In genomic region chr1:151198254-151199127, GRCh38 we compare ENCODE assay signal across 8 cellular contexts. TPM values are rescaled to one million over a fixed set of nuclear protein-coding genes. Genes with fewer than 3 reads are reported as not detected.
A peak's percentile ranks its signal among the peaks of the same experiment; 100 is the strongest.
DNase-seq lines count a peak whose midpoint lies in the region; ATAC-seq, FAIRE-seq and TF ChIP-seq lines count a peak whose summit lies in the region.

Gene PIP5K1A, plus strand, starts transcription at chr1:151198552. Its CDS starts 445 bp downstream, at chr1:151198997.

- DNase-seq in EL, result peak; percentile 98
- peak; percentile 97 for DNase-seq in H54 (ENCODE audit: insufficient read length, low spot score)
- peak; percentile 99 for DNase-seq in M059J (ENCODE audit: low read depth)
- peak; percentile 100 for DNase-seq in SHP77 (lab: John Stamatoyannopoulos, UW)
- peak; percentile 95 for DNase-seq in activated effector memory CD4-positive, alpha-beta T cell treated with Interleukin-2 at 50 U/mL for 16 hours
- peak; percentile 99 for DNase-seq in fibroblast of pulmonary artery (ENCODE audit: low read depth)
- DNase-seq in natural killer cell treated with Interleukin-12 subunit alpha and Interleukin-12 subunit beta and Interleukin-15 and Interleukin-18, amount 100 ng/mL, for 72 hours (ENCODE audit: low spot score), result peak; percentile 98
- peak; percentile 100 for DNase-seq in stimulated activated naive CD8-positive, alpha-beta T cell treated with anti-CD3 and anti-CD28 coated beads, Interleukin-15, Interleukin-2, amounts not matched to agents 100 U/mL and 50 U/mL, for 24 hours

- peak; percentile 55 for FAIRE-seq in H54 (lab: Jason Lieb, UNC)

- peak within 1 kb of the TSS; percentile 100 for H3K4me3 Mint-ChIP-seq in natural killer cell treated with Interleukin-12 subunit alpha and Interleukin-12 subunit beta and Interleukin-15 and Interleukin-18, amount 100 ng/mL, for 72 hours

- peak; percentile 89 for TF ChIP-seq POLR2A in H54 (IDR thresholded peaks at IDR 0.05; ENCODE audit: low read depth, low read length)

- TF ChIP-seq CTCF in fibroblast of pulmonary artery (IDR thresholded peaks at IDR 0.05; ENCODE audit: low read length, missing control alignments), result no peak

- no peaks in the 10 kb centered on the region for H3K9me3 Mint-ChIP-seq in natural killer cell treated with Interleukin-12 subunit alpha and Interleukin-12 subunit beta and Interleukin-15 and Interleukin-18, amount 100 ng/mL, for 72 hours

- peak within 1 kb of the TSS; percentile 100 for H3K4me3 ChIP-seq in fibroblast of pulmonary artery (replicated peaks; ENCODE audit: low read depth, low read length)

- H3K27ac Mint-ChIP-seq in natural killer cell treated with Interleukin-12 subunit alpha and Interleukin-12 subunit beta and Interleukin-15 and Interleukin-18, amount 100 ng/mL, for 72 hours, result peak within 1 kb of the TSS; percentile 93 to 99

- H3K27me3 Mint-ChIP-seq in natural killer cell treated with Interleukin-12 subunit alpha and Interleukin-12 subunit beta and Interleukin-15 and Interleukin-18, amount 100 ng/mL, for 72 hours, result peaks cover 0 to 3% of the 10 kb centered on the region in 2 donors

- peak; percentile 98 to 99 for ATAC-seq in natural killer cell treated with Interleukin-12 subunit alpha and Interleukin-12 subunit beta and Interleukin-15 and Interleukin-18, amount 100 ng/mL, for 72 hours
- peak; percentile 90 for ATAC-seq in stimulated activated naive CD8-positive, alpha-beta T cell treated with anti-CD3 and anti-CD28 coated beads, Interleukin-15, Interleukin-2, amounts not matched to agents 100 U/mL and 50 U/mL, for 24 hours

- H3K36me3 Mint-ChIP-seq in natural killer cell treated with Interleukin-12 subunit alpha and Interleukin-12 subunit beta and Interleukin-15 and Interleukin-18, amount 100 ng/mL, for 72 hours, result peaks cover 11% of the 10 kb centered on the region

- peaks cover 29 to 31% of the 10 kb centered on the region in 2 donors for H3K4me1 Mint-ChIP-seq in natural killer cell treated with Interleukin-12 subunit alpha and Interleukin-12 subunit beta and Interleukin-15 and Interleukin-18, amount 100 ng/mL, for 72 hours (ENCODE audit: low read depth in 2 of 2)

RNA-seq across cellular contexts. Expression of gene PIP5K1A, which starts in this region (rescaled TPM):
- 78.6 and 82.6 TPM in 2 replicates for total RNA-seq in M059J (2014; rRNA removed; shearing (Covaris generic))
- 100 to 1,000 TPM in 1 of 2 donors, 10 to 100 TPM in 1; 93.8 to 116 TPM for total RNA-seq in natural killer cell treated with Interleukin-12 subunit alpha and Interleukin-12 subunit beta and Interleukin-15 and Interleukin-18, amount 100 ng/mL, for 72 hours

Comparison
In these comparisons a context has a peak if more than half of its experiments do, and no peak if none do; other contexts are left out.
1. Peak in every context shown above with its lines: DNase-seq, ATAC-seq and H3K4me3 ChIP-seq.